Comparison of ENCODE assay signal across 1 cellular context in the genomic region with DNA sequence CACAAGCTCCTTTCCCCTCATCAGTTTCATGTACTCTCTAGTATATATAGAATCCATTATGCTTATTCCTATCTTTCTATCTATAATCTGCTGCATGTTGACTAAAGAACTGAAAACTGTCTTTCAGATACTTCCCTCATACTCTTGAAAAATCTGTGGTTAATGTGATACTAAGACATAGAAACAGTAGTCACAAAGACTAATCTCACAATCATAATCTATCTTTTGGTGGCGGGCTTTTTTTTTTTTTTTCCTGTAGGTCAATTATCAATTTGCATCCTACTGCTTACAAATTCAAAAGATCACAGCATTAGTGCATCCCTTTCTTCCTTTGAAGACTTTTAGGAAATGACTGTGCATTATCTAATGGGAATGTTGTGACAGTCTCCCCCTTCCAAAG.
TF ChIP-seq lines count a peak whose summit lies in the region.

No MANE protein-coding gene starts in this region.

TF ChIP-seq in SK-N-SH, 30 proteins besides CTCF, POLR2A, EP300 and RAD21:
- no peak for TF ChIP-seq MEF2A (IDR thresholded peaks at IDR 0.05; ENCODE audit: borderline replicate concordance, low read depth)
- TF ChIP-seq, protein P1, sequence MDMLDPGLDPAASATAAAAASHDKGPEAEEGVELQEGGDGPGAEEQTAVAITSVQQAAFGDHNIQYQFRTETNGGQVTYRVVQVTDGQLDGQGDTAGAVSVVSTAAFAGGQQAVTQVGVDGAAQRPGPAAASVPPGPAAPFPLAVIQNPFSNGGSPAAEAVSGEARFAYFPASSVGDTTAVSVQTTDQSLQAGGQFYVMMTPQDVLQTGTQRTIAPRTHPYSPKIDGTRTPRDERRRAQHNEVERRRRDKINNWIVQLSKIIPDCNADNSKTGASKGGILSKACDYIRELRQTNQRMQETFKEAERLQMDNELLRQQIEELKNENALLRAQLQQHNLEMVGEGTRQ (IDR thresholded peaks at IDR 0.05; ENCODE audit: borderline replicate concordance, low read depth, low read length): no peak
